In the genomic region with DNA sequence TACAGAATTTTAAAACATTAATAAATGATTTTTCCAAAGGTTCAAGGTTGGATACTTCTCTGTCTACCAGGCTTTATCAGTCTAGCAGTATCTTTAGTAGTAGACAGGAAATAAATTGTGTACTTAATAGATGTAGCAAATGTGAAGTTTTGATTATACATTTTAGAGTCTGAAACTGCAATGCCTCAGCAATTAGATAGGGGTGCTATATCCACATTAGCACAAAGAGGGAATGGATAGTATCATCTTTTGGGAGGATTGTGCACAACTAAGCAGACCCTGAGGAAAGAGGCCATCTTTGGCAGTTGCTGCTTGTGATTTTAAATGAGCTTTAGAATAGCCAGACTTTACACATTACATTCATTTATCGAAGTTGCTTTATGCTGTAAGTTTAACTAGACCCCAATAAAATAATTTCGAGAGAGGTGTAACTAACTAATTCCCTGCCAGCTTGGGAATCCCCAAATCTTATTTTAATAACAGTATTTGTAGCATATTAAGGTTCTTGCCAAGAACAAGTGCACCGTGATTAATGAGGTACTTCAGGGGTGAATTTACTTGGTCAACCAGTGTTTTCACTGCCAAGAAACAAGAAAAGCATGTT, we compare ENCODE assay signal across 9 cellular contexts. TPM values are rescaled to one million over a fixed set of nuclear protein-coding genes. Genes with fewer than 3 reads are reported as not detected.
A peak's percentile ranks its signal among the peaks of the same experiment; 100 is the strongest.
DNase-seq lines count a peak whose midpoint lies in the region; TF ChIP-seq lines count a peak whose summit lies in the region.
"Had no signal": no experiment of that assay in that cellular context is flagged by ENCODE, and none has a peak within 500 bp of the region (broad histone marks: within the 10 kb centered on the region; RNA-seq: fewer than 3 reads in every experiment).

No MANE protein-coding gene starts in this region.

- no peak overlapping the region for H3K4me3 ChIP-seq in tibial nerve

- H3K27ac ChIP-seq in tibial nerve: no peak overlapping the region

- WGBS in tibial nerve, 2 donors: 82 to 91% methylated on average over 3 of the region's 3 CpGs

- intact Hi-C loops in CD14-positive monocyte (cut with micrococcal nuclease): no loop called here

- no peaks in the 10 kb centered on the region for H3K9me3 ChIP-seq in tibial nerve

- peaks cover 37% of the 10 kb centered on the region for H3K4me1 Mint-ChIP-seq in CD14-positive monocyte

- peaks cover 0 to 40% (median 21%) of the 10 kb centered on the region in 4 donors for H3K4me1 ChIP-seq in tibial nerve

- no peak overlapping the region for H3K4me3 Mint-ChIP-seq in CD14-positive monocyte

- peak; percentile 77 for TF ChIP-seq CTCF in CD14-positive monocyte (IDR thresholded peaks at IDR 0.05)
- TF ChIP-seq CTCF in tibial nerve (IDR thresholded peaks at IDR 0.05): peak in 4 of 5 experiments; percentile 24 to 55 (median 46)

- peaks cover 0 to 8% (median 0%) of the 10 kb centered on the region in 7 donors for H3K9me3 Mint-ChIP-seq in CD14-positive monocyte
- H3K9me3 Mint-ChIP-seq: IgD-negative memory B cell had no signal

- H3K36me3 ChIP-seq in tibial nerve: no peaks in the 10 kb centered on the region

- H3K27ac Mint-ChIP-seq in CD14-positive monocyte: no peak overlapping the region
- H3K27ac Mint-ChIP-seq: IgD-negative memory B cell had no signal

- TF ChIP-seq POLR2A in tibial nerve (IDR thresholded peaks at IDR 0.05): no peak

- peaks cover 21 to 32% (median 21%) of the 10 kb centered on the region in 3 donors for H3K27me3 Mint-ChIP-seq in CD14-positive monocyte (ENCODE audit: low read depth in 3 of 3)
- H3K27me3 Mint-ChIP-seq: IgD-negative memory B cell had no signal

- TF ChIP-seq EP300 in tibial nerve (IDR thresholded peaks at IDR 0.05): no peak

- H3K36me3 Mint-ChIP-seq in CD14-positive monocyte: no peaks in the 10 kb centered on the region
- H3K36me3 Mint-ChIP-seq: IgD-negative memory B cell had no signal

- no peak for DNase-seq in CD14-positive monocyte (ENCODE audit: low spot score)
- peak; percentile 69 for DNase-seq in HCEC 1CT
- peak; percentile 63 for DNase-seq in RPMI8226
- peak; percentile 40 for DNase-seq in fibroblast of peridontal ligament (ENCODE audit: extremely low read depth)
- no peak for DNase-seq in tibial nerve (ENCODE audit: low spot score in 2 of 2)
- no peak for DNase-seq in pons (ENCODE audit: low spot score)
- no peak for DNase-seq in NK-92 treated with Interleukin-12 subunit alpha and Interleukin-12 subunit beta, amount 100 ng/mL, for 24 hours (lab: John Stamatoyannopoulos, UW)
- no peak for DNase-seq in ecto neural progenitor cell (ENCODE audit: low spot score)

- peaks cover 0 to 40% of the 10 kb centered on the region in 2 donors for H3K27me3 ChIP-seq in tibial nerve

RNA-seq across cellular contexts. Expression of gene KCNQ5, which starts 2.8 kb away (rescaled TPM):
- polyA plus RNA-seq in CD14-positive monocyte: not detected
- total RNA-seq in tibial nerve: 1 to 10 TPM in 1 of 4 donors, under 1 TPM in 2, not detected in 1; 0.21 to 1.1 (median 0.59) TPM

Comparison
In these comparisons a context has a peak if more than half of its experiments do, and no peak if none do; other contexts are left out.
1. DNase-seq: peak in HCEC 1CT (single experiment), RPMI8226 (single experiment) and fibroblast of peridontal ligament (single experiment); none in CD14-positive monocyte (single experiment), tibial nerve (0 of 2), pons (single experiment), NK-92 treated with Interleukin-12 subunit alpha and Interleukin-12 subunit beta, amount 100 ng/mL, for 24 hours (single experiment) and ecto neural progenitor cell (single experiment).